Comparison of ENCODE assay signal across 20 cellular contexts in genomic region chr1:162929177-162929576, GRCh38.
DNase-seq lines count a peak whose midpoint lies in the region; ATAC-seq, FAIRE-seq and TF ChIP-seq lines count a peak whose summit lies in the region.
"Had no signal": no experiment of that assay in that cellular context is flagged by ENCODE, and none has a peak within 500 bp of the region (broad histone marks: within the 10 kb centered on the region; RNA-seq: fewer than 3 reads in every experiment).

No MANE protein-coding gene starts in this region.

- no peak overlapping the region for H3K27ac Mint-ChIP-seq in activated CD8-positive, alpha-beta T cell treated with anti-CD3 and anti-CD28 coated beads, Interleukin-2, amount 10 ng/mL, durations not matched to agents 7 days and 5 days
- H3K27ac Mint-ChIP-seq: B cell; CD14-positive monocyte; CD4-positive, alpha-beta T cell had no signal

- TF ChIP-seq CTCF in D721Med (IDR thresholded peaks at IDR 0.05; ENCODE audit: insufficient read depth, missing control alignments): no peak

- CTCF ChIA-PET in activated CD8-positive, alpha-beta T cell treated with anti-CD3 and anti-CD28 coated beads, Interleukin-2, amount 10 ng/mL, durations not matched to agents 7 days and 5 days (lab: Charles Lee): no interaction called here

- POLR2A ChIA-PET in activated CD8-positive, alpha-beta T cell treated with anti-CD3 and anti-CD28 coated beads, Interleukin-2, amount 10 ng/mL, durations not matched to agents 7 days and 5 days (lab: Charles Lee): no interaction called here

- ATAC-seq in activated CD8-positive, alpha-beta T cell treated with anti-CD3 and anti-CD28 coated beads, Interleukin-2, amount 10 ng/mL, durations not matched to agents 7 days and 5 days: no peak

- H3K4me3 Mint-ChIP-seq in activated CD8-positive, alpha-beta T cell treated with anti-CD3 and anti-CD28 coated beads, Interleukin-2, amount 10 ng/mL, durations not matched to agents 7 days and 5 days: no peak overlapping the region
- H3K4me3 Mint-ChIP-seq: B cell; CD4-positive, alpha-beta T cell had no signal

- H3K27me3 Mint-ChIP-seq in activated CD8-positive, alpha-beta T cell treated with anti-CD3 and anti-CD28 coated beads, Interleukin-2, amount 10 ng/mL, durations not matched to agents 7 days and 5 days (ENCODE audit: low read depth): peaks cover 10% of the 10 kb centered on the region

- peak; percentile 29 for FAIRE-seq in D721Med (lab: Jason Lieb, UNC)
- FAIRE-seq: GM12891, GM19239, H1 had no signal

- H3K36me3 Mint-ChIP-seq in activated CD8-positive, alpha-beta T cell treated with anti-CD3 and anti-CD28 coated beads, Interleukin-2, amount 10 ng/mL, durations not matched to agents 7 days and 5 days (ENCODE audit: low read depth): no peaks in the 10 kb centered on the region
- H3K36me3 Mint-ChIP-seq: CD14-positive monocyte; CD8-positive, alpha-beta memory T cell had no signal

- no peaks in the 10 kb centered on the region for H3K9me3 Mint-ChIP-seq in activated CD8-positive, alpha-beta T cell treated with anti-CD3 and anti-CD28 coated beads, Interleukin-2, amount 10 ng/mL, durations not matched to agents 7 days and 5 days (ENCODE audit: insufficient read depth)
- H3K9me3 Mint-ChIP-seq: CD14-positive monocyte; CD4-positive, alpha-beta T cell; CD8-positive, alpha-beta memory T cell had no signal

- DNase-seq in D721Med (ENCODE audit: insufficient read length, low spot score) (no peak), putamen (ENCODE audit: low spot score) (peak; percentile 31), NCI-H187 (lab: John Stamatoyannopoulos, UW) (no peak)
- DNase-seq in activated CD8-positive, alpha-beta memory T cell treated with anti-CD3 and anti-CD28 coated beads, Interleukin-2, amount 50 U/mL, for 4 hours: no peak
- DNase-seq in activated CD8-positive, alpha-beta T cell treated with anti-CD3 and anti-CD28 coated beads, Interleukin-2, amount 10 ng/mL, durations not matched to agents 7 days and 5 days: no peak
- DNase-seq: CD4-positive, alpha-beta T cell; CD8-positive, alpha-beta memory T cell; DMS53; DMS79 treated with DMSO at 0.1 percent for 48 hours; GF-D8; GM23248; H7; HCEC 1CT had no signal

- peak overlapping the region; percentile 29 for H3K27ac ChIP-seq in angular gyrus (ENCODE audit: low read depth, low read length)
- H3K27ac ChIP-seq: BLaER1, GM23248 had no signal

- no peaks in the 10 kb centered on the region for H3K4me1 Mint-ChIP-seq in activated CD8-positive, alpha-beta T cell treated with anti-CD3 and anti-CD28 coated beads, Interleukin-2, amount 10 ng/mL, durations not matched to agents 7 days and 5 days (ENCODE audit: low read depth)
- H3K4me1 Mint-ChIP-seq: B cell; CD8-positive, alpha-beta memory T cell had no signal
